ENCODE assay signal across 1 cellular context in the genomic region with DNA sequence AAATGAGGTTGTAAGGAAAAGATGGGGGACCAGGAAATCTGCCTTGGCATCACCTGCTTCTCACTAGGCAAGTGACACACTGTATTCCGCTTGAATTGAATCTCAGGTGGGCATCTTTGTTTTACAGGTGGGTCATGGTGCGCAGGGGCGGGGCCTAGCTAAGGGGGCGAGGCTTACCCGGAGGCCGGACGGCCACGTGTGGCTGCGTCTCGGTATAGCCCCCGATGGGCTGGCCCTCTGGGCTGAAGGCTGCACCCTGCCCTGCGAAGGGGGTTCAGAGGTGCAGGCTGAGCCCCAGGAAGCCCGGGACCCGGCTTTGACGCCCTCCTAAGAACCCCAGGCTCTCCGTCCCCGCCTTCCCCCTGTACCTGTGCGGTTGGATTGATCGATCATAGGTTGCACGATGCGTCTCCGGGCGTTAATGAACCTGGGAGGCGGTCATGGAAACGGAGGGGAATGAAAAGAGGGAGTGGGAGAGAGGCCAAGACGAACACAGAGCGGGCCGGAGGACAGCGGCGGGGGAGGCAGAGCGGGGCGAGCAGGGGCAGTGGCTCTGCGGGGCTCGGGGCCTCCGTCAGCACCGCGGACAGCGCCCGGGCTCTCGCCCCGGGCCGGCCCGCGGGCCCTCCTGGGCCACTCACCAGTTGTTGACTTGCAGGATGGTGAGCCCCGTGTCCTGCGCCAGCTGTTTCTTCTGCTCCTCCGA.
TF ChIP-seq lines count a peak whose summit lies in the region.

No MANE protein-coding gene starts in this region.

TF ChIP-seq in liver, 16 proteins besides CTCF, POLR2A, EP300 and RAD21 (continued from another document):
- TF ChIP-seq, protein P1, sequence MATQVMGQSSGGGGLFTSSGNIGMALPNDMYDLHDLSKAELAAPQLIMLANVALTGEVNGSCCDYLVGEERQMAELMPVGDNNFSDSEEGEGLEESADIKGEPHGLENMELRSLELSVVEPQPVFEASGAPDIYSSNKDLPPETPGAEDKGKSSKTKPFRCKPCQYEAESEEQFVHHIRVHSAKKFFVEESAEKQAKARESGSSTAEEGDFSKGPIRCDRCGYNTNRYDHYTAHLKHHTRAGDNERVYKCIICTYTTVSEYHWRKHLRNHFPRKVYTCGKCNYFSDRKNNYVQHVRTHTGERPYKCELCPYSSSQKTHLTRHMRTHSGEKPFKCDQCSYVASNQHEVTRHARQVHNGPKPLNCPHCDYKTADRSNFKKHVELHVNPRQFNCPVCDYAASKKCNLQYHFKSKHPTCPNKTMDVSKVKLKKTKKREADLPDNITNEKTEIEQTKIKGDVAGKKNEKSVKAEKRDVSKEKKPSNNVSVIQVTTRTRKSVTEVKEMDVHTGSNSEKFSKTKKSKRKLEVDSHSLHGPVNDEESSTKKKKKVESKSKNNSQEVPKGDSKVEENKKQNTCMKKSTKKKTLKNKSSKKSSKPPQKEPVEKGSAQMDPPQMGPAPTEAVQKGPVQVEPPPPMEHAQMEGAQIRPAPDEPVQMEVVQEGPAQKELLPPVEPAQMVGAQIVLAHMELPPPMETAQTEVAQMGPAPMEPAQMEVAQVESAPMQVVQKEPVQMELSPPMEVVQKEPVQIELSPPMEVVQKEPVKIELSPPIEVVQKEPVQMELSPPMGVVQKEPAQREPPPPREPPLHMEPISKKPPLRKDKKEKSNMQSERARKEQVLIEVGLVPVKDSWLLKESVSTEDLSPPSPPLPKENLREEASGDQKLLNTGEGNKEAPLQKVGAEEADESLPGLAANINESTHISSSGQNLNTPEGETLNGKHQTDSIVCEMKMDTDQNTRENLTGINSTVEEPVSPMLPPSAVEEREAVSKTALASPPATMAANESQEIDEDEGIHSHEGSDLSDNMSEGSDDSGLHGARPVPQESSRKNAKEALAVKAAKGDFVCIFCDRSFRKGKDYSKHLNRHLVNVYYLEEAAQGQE (IDR thresholded peaks at IDR 0.05): peak; percentile 96
- TF ChIP-seq, protein P2, sequence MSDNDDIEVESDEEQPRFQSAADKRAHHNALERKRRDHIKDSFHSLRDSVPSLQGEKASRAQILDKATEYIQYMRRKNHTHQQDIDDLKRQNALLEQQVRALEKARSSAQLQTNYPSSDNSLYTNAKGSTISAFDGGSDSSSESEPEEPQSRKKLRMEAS (IDR thresholded peaks at IDR 0.05): no peak
- TF ChIP-seq YY1 (IDR thresholded peaks at IDR 0.05): no peak
